In genomic region chr2:191847764-191848163, GRCh38 we compare ENCODE assay signal across 14 cellular contexts. TPM values are rescaled to one million over a fixed set of nuclear protein-coding genes. Genes with fewer than 3 reads are reported as not detected.
DNase-seq lines count a peak whose midpoint lies in the region; ATAC-seq and TF ChIP-seq lines count a peak whose summit lies in the region.
"Had no signal": no experiment of that assay in that cellular context is flagged by ENCODE, and none has a peak within 500 bp of the region (broad histone marks: within the 10 kb centered on the region; RNA-seq: fewer than 3 reads in every experiment).

No MANE protein-coding gene starts in this region.

- H3K36me3 ChIP-seq in left ventricle myocardium inferior = peaks cover 18% of the 10 kb centered on the region
- H3K36me3 ChIP-seq: neural progenitor cell had no signal

- H3K4me3 Mint-ChIP-seq in nephron = no peak overlapping the region
- no peak overlapping the region for H3K4me3 Mint-ChIP-seq in activated naive CD4-positive, alpha-beta T cell treated with anti-CD3 and anti-CD28 coated beads for 36 hours
- H3K4me3 Mint-ChIP-seq: endodermal cell, neural progenitor cell had no signal

- CTCF ChIA-PET in activated naive CD4-positive, alpha-beta T cell treated with anti-CD3 and anti-CD28 coated beads for 36 hours (lab: Charles Lee) = no interaction called here

- H3K27ac Mint-ChIP-seq in nephron = peak overlapping the region; percentile 78 to 94 (median 86)
- no peak overlapping the region for H3K27ac Mint-ChIP-seq in activated naive CD4-positive, alpha-beta T cell treated with anti-CD3 and anti-CD28 coated beads for 36 hours
- H3K27ac Mint-ChIP-seq: endodermal cell, neural progenitor cell had no signal

- peak overlapping the region; percentile 96 for H3K27ac ChIP-seq in left ventricle myocardium inferior (replicated peaks)
- H3K27ac ChIP-seq: neural progenitor cell had no signal

- DNase-seq in left ventricle myocardium inferior (no peak), cardiac septum (ENCODE audit: low spot score) (no peak), dermis blood vessel endothelial cell (peak; percentile 38), HuH-7 (ENCODE audit: low spot score) (no peak), iPS-NIHi11 (ENCODE audit: low spot score) (no peak)
- DNase-seq in activated naive CD4-positive, alpha-beta T cell treated with anti-CD3 and anti-CD28 coated beads for 36 hours = no peak
- DNase-seq: activated naive CD4-positive, alpha-beta T cell; endodermal cell; NCI-H1048; NCI-H748 treated with DMSO at 0.1 percent for 48 hours had no signal

- peak overlapping the region; percentile 79 for H3K4me3 ChIP-seq in left ventricle myocardium inferior
- H3K4me3 ChIP-seq: neural progenitor cell had no signal

- intact Hi-C loops in left ventricle myocardium inferior (cut with micrococcal nuclease) (no loop called here), cardiac septum (cut with DNase I) (loop anchor here (2.0 kb wide), 1 partner anchor 19 kb away; no protein-coding TSS in a partner anchor)
- intact Hi-C loops in activated naive CD4-positive, alpha-beta T cell treated with anti-CD3 and anti-CD28 coated beads for 36 hours (cut with micrococcal nuclease) = no loop called here

- peaks cover 37% of the 10 kb centered on the region for H3K4me1 Mint-ChIP-seq in nephron
- peaks cover 14% of the 10 kb centered on the region for H3K4me1 Mint-ChIP-seq in activated naive CD4-positive, alpha-beta T cell treated with anti-CD3 and anti-CD28 coated beads for 36 hours (ENCODE audit: low read depth)

- TF ChIP-seq CTCF in left ventricle myocardium inferior (IDR thresholded peaks at IDR 0.05; ENCODE audit: borderline replicate concordance) (no peak), nephron (IDR thresholded peaks at IDR 0.05; ENCODE audit: unreplicated experiment in 3 of 3) (no peak)

- no peaks in the 10 kb centered on the region for H3K9me3 ChIP-seq in left ventricle myocardium inferior (replicated peaks)

- H3K27me3 ChIP-seq in left ventricle myocardium inferior (ENCODE audit: low read depth) = no peaks in the 10 kb centered on the region
- H3K27me3 ChIP-seq: neural progenitor cell had no signal

- peaks cover 86% of the 10 kb centered on the region for H3K4me1 ChIP-seq in left ventricle myocardium inferior

- H3K9me3 Mint-ChIP-seq in nephron = no peaks in the 10 kb centered on the region
- no peaks in the 10 kb centered on the region for H3K9me3 Mint-ChIP-seq in activated naive CD4-positive, alpha-beta T cell treated with anti-CD3 and anti-CD28 coated beads for 36 hours
- H3K9me3 Mint-ChIP-seq: endodermal cell, neural progenitor cell had no signal

- ATAC-seq in HG02623 (IDR thresholded peaks at IDR 0.05; ENCODE audit: unreplicated experiment) = no peak

- H3K36me3 Mint-ChIP-seq in nephron (ENCODE audit: low read depth) = no peaks in the 10 kb centered on the region
- H3K36me3 Mint-ChIP-seq in activated naive CD4-positive, alpha-beta T cell treated with anti-CD3 and anti-CD28 coated beads for 36 hours (ENCODE audit: low read depth) = no peaks in the 10 kb centered on the region
- H3K36me3 Mint-ChIP-seq: neural progenitor cell had no signal

- H3K27me3 Mint-ChIP-seq in nephron (ENCODE audit: low read depth) = peaks cover 3% of the 10 kb centered on the region
- peaks cover 32% of the 10 kb centered on the region for H3K27me3 Mint-ChIP-seq in activated naive CD4-positive, alpha-beta T cell treated with anti-CD3 and anti-CD28 coated beads for 36 hours (ENCODE audit: low read depth)

RNA-seq across cellular contexts. Expression of gene CAVIN2, which starts 0.9 kb away (rescaled TPM):
- total RNA-seq in left ventricle myocardium inferior = 93.9 TPM
- 145 TPM for total RNA-seq in cardiac septum
- total RNA-seq in dermis blood vessel endothelial cell = 430 and 571 TPM in 2 replicates
- not detected for total RNA-seq in activated naive CD4-positive, alpha-beta T cell treated with anti-CD3 and anti-CD28 coated beads for 36 hours
- total RNA-seq: endodermal cell, HT1080 had no signal

Comparison
In these comparisons a context has a peak if more than half of its experiments do, and no peak if none do; other contexts are left out.
1. RNA of gene CAVIN2, which starts 0.9 kb away (total RNA-seq): 430 to 571 TPM in dermis blood vessel endothelial cell, 145 TPM in cardiac septum (single experiment) and 93.9 TPM in left ventricle myocardium inferior (single experiment); not detected in activated naive CD4-positive, alpha-beta T cell treated with anti-CD3 and anti-CD28 coated beads for 36 hours; every median in the first group is over 10 times any median in the second.